Comparison of ENCODE assay signal across 8 cellular contexts in genomic region chr1:222712253-222713090, GRCh38. TPM values are rescaled to one million over a fixed set of nuclear protein-coding genes. Genes with fewer than 3 reads are reported as not detected.
DNase-seq lines count a peak whose midpoint lies in the region; ATAC-seq and TF ChIP-seq lines count a peak whose summit lies in the region.

Gene AIDA (minus strand): TSS chr1:222712491. CDS start chr1:222712317, 174 bp downstream.
Gene BROX (plus strand): TSS chr1:222712564. CDS start chr1:222715700, 3,136 bp downstream.

- H3K4me1 ChIP-seq in right lobe of liver = peaks cover 0 to 9% (median 0%) of the 10 kb centered on the region in 4 donors

- no peaks in the 10 kb centered on the region for H3K9me3 ChIP-seq in right lobe of liver

- peaks cover 0 to 4% (median 0%) of the 10 kb centered on the region in 4 donors for H3K36me3 ChIP-seq in right lobe of liver

- peak within 1 kb of the TSS; percentile 61 to 84 (median 79) for H3K4me3 ChIP-seq in right lobe of liver

- no peaks in the 10 kb centered on the region for H3K27me3 ChIP-seq in right lobe of liver

- intact Hi-C loops in right lobe of liver (cut with DNase I) = no loop called here

- 1% methylated on average over 19 of the region's 62 CpGs for WGBS in right lobe of liver (ENCODE audit: insufficient coverage, low coverage, low lambda C conversion rate, missing lambda C conversion rate)

- peak; percentile 82 for ATAC-seq in GM19452 (IDR thresholded peaks at IDR 0.05; ENCODE audit: unreplicated experiment)
- ATAC-seq in HG03575 (IDR thresholded peaks at IDR 0.05; ENCODE audit: extremely low read depth, insufficient number of reproducible peaks, low FRiP score, unreplicated experiment) = peak; percentile 45
- ATAC-seq in right lobe of liver = peak; percentile 90 to 95 (median 92)

- TF ChIP-seq POLR2A in right lobe of liver (IDR thresholded peaks at IDR 0.05) = peak; percentile 57

- no peak for TF ChIP-seq CTCF in right lobe of liver (IDR thresholded peaks at IDR 0.05)

- H3K27ac ChIP-seq in right lobe of liver = peak within 1 kb of the TSS; percentile 96 to 98 (median 97)

- DNase-seq in CD1c-positive myeloid dendritic cell (ENCODE audit: extremely low spot score) (peak; percentile 95), NCI-H82 (lab: John Stamatoyannopoulos, UW) (peak; percentile 93), dermis blood vessel endothelial cell (peak; percentile 90), right lobe of liver (peak; percentile 96 to 97 (median 97))
- peak; percentile 97 to 98 for DNase-seq in activated CD4-positive, alpha-beta T cell treated with anti-CD3 and anti-CD28 coated beads, Interleukin-2, amount 50 U/mL, for 48 hours
- peak; percentile 90 to 98 for DNase-seq in stimulated activated CD4-positive, alpha-beta T cell treated with anti-CD3 and anti-CD28 coated beads, Interleukin-4, amount 100 ng/mL, for 4 hours

RNA-seq across cellular contexts. Expression of gene AIDA, which starts in this region (rescaled TPM):
- 51.4 and 102 TPM in 2 replicates for total RNA-seq in dermis blood vessel endothelial cell
- 10 to 100 TPM; 23.9 to 35.2 (median 29.8) TPM for total RNA-seq in right lobe of liver

RNA-seq across cellular contexts. Expression of gene BROX, which starts in this region (rescaled TPM):
- 46.6 and 63.0 TPM in 2 replicates for total RNA-seq in dermis blood vessel endothelial cell
- total RNA-seq in right lobe of liver = 10 to 100 TPM; 13.3 to 24.3 (median 20.2) TPM

Comparison
In these comparisons a context has a peak if more than half of its experiments do, and no peak if none do; other contexts are left out.
1. Peak in every context shown above with its lines: DNase-seq, ATAC-seq, H3K4me3 ChIP-seq and H3K27ac ChIP-seq.